ENCODE assay signal across 31 cellular contexts in the genomic region with DNA sequence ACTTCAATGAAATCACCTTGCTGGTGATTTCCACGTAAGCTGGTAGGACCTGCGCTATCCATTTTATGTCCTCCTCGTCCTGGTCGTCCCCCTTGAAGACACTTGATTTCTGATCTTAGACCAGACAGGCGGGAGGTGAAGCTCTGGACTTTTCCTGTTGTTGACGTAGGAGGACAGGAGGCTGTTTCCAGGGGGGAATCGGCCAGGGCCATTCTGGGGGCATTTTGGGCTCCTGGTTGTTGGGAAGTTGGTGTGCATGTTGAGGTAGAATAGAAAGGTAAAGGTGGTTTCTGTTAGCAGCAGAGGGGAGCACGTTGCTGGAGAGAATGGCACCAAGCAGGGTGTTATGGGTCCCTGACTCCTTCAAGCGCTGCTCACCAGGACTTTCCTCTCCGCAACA.
"Had no signal": no experiment of that assay in that cellular context is flagged by ENCODE, and none has a peak within 500 bp of the region (broad histone marks: within the 10 kb centered on the region; RNA-seq: fewer than 3 reads in every experiment).

No MANE protein-coding gene starts in this region.

- H3K36me3 ChIP-seq: adrenal gland, colonic mucosa had no signal

- DNase-seq: activated CD4-positive, alpha-beta memory T cell treated with anti-CD3 and anti-CD28 coated beads for 36 hours; activated CD4-positive, alpha-beta T cell treated with anti-CD3 and anti-CD28 coated beads for 36 hours; activated CD4-positive, alpha-beta T cell treated with anti-CD3 and anti-CD28 coated beads, Interleukin-2, amount 10 ng/mL, durations not matched to agents 24 days and 14 days; activated CD4-positive, CD25-positive, alpha-beta regulatory T cell; activated CD4-positive, CD25-positive, alpha-beta regulatory T cell treated with anti-CD3 and anti-CD28 coated beads, Interleukin-2, amount 50 U/mL, for 72 hours; activated CD8-positive, alpha-beta memory T cell treated with anti-CD3 and anti-CD28 coated beads, Interleukin-2, amount 10 ng/mL, durations not matched to agents 7 days and 5 days; activated CD8-positive, alpha-beta memory T cell treated with anti-CD3 and anti-CD28 coated beads, Interleukin-2, amount 50 U/mL, for 4 hours; activated CD8-positive, alpha-beta T cell treated with anti-CD3 and anti-CD28 coated beads, Interleukin-2, amount 10 ng/mL, durations not matched to agents 7 days and 5 days; activated gamma-delta T cell treated with Interleukin-2 at 50 U/mL for 16 hours; activated naive CD4-positive, alpha-beta T cell treated with anti-CD3 and anti-CD28 coated beads, Interleukin-2, amount 50 U/mL, for 16 hours; activated naive CD4-positive, alpha-beta T cell treated with Interleukin-2 at 50 U/mL for 16 hours; activated naive CD8-positive, alpha-beta T cell treated with anti-CD3 and anti-CD28 coated beads for 36 hours; activated naive CD8-positive, alpha-beta T cell treated with anti-CD3 and anti-CD28 coated beads, Interleukin-2, amount 50 U/mL, for 24 hours; activated T-cell treated with anti-CD3 and anti-CD28 coated beads, Interleukin-2, amount 50 U/mL, for 1 hour; activated T-cell treated with anti-CD3 and anti-CD28 coated beads, Interleukin-2, amount 50 U/mL, for 48 hours; adrenal gland; amygdala; aorta; body of pancreas; central memory CD4-positive, alpha-beta T cell; cerebellar nuclear complex; colonic mucosa; effector CD8-positive, alpha-beta T cell; endodermal cell; foreskin keratinocyte; heart right ventricle; T-helper 2 cell had no signal

- H3K27ac ChIP-seq: adrenal gland, body of pancreas, colonic mucosa, foreskin keratinocyte, gastroesophageal sphincter, heart right ventricle had no signal

- H3K27ac Mint-ChIP-seq: activated CD4-positive, alpha-beta memory T cell treated with anti-CD3 and anti-CD28 coated beads for 36 hours; activated CD4-positive, alpha-beta T cell treated with anti-CD3 and anti-CD28 coated beads for 36 hours; activated CD4-positive, alpha-beta T cell treated with anti-CD3 and anti-CD28 coated beads, Interleukin-2, amount 10 ng/mL, durations not matched to agents 24 days and 14 days; activated CD8-positive, alpha-beta memory T cell treated with anti-CD3 and anti-CD28 coated beads, Interleukin-2, amount 10 ng/mL, durations not matched to agents 7 days and 5 days; activated CD8-positive, alpha-beta T cell treated with anti-CD3 and anti-CD28 coated beads, Interleukin-2, amount 10 ng/mL, durations not matched to agents 7 days and 5 days; activated naive CD8-positive, alpha-beta T cell treated with anti-CD3 and anti-CD28 coated beads for 36 hours; activated naive CD8-positive, alpha-beta T cell treated with anti-CD3 and anti-CD28 coated beads, Interleukin-2, amount 50 U/mL, for 24 hours; activated T-helper 1 cell treated with anti-CD3 and anti-CD28 coated beads, Interleukin-12 subunit alpha, Interleukin-12 subunit beta, Interleukin-2, Interleukin-4 antibody, amounts not matched to agents 30 ng/mL and 10 ng/mL and 1 ng/mL, durations not matched to agents 14 hours and 24 hours and 36 hours; activated T-helper 2 cell treated with anti-CD3 and anti-CD28 coated beads, Interferon-gamma antibody, Interleukin-2, Interleukin-4, amounts not matched to agents 10 μg/mL and 5 μg/mL and 100 μg/mL, durations not matched to agents 14 hours and 24 hours and 36 hours; endodermal cell had no signal

- ATAC-seq: activated CD4-positive, alpha-beta T cell treated with anti-CD3 and anti-CD28 coated beads for 36 hours; activated CD8-positive, alpha-beta memory T cell treated with anti-CD3 and anti-CD28 coated beads, Interleukin-2, amount 10 ng/mL, durations not matched to agents 7 days and 5 days; activated CD8-positive, alpha-beta T cell treated with anti-CD3 and anti-CD28 coated beads, Interleukin-2, amount 10 ng/mL, durations not matched to agents 7 days and 5 days; activated naive CD8-positive, alpha-beta T cell treated with anti-CD3 and anti-CD28 coated beads, Interleukin-2, amount 50 U/mL, for 24 hours; body of pancreas; esophagus mucosa; foreskin keratinocyte; gastroesophageal sphincter; heart right ventricle had no signal

- H3K9me3 ChIP-seq: adrenal gland, body of pancreas, colonic mucosa, gastroesophageal sphincter, heart right ventricle had no signal

- H3K27me3 ChIP-seq: adrenal gland, body of pancreas, colonic mucosa, gastroesophageal sphincter, heart right ventricle had no signal

- H3K4me1 ChIP-seq: adrenal gland, body of pancreas, colonic mucosa, foreskin keratinocyte, gastroesophageal sphincter, heart right ventricle had no signal

- H3K9me3 Mint-ChIP-seq: activated CD4-positive, alpha-beta memory T cell treated with anti-CD3 and anti-CD28 coated beads for 36 hours; activated CD4-positive, alpha-beta T cell treated with anti-CD3 and anti-CD28 coated beads, Interleukin-2, amount 10 ng/mL, durations not matched to agents 24 days and 14 days; activated naive CD8-positive, alpha-beta T cell treated with anti-CD3 and anti-CD28 coated beads for 36 hours; activated naive CD8-positive, alpha-beta T cell treated with anti-CD3 and anti-CD28 coated beads, Interleukin-2, amount 50 U/mL, for 24 hours; activated T-helper 1 cell treated with anti-CD3 and anti-CD28 coated beads, Interleukin-12 subunit alpha, Interleukin-12 subunit beta, Interleukin-2, Interleukin-4 antibody, amounts not matched to agents 30 ng/mL and 10 ng/mL and 1 ng/mL, durations not matched to agents 14 hours and 24 hours and 36 hours; activated T-helper 2 cell treated with anti-CD3 and anti-CD28 coated beads, Interferon-gamma antibody, Interleukin-2, Interleukin-4, amounts not matched to agents 10 μg/mL and 5 μg/mL and 100 μg/mL, durations not matched to agents 14 hours and 24 hours and 36 hours had no signal

- H3K36me3 Mint-ChIP-seq: activated CD4-positive, alpha-beta memory T cell treated with anti-CD3 and anti-CD28 coated beads for 36 hours; activated CD8-positive, alpha-beta memory T cell treated with anti-CD3 and anti-CD28 coated beads, Interleukin-2, amount 10 ng/mL, durations not matched to agents 7 days and 5 days; activated naive CD8-positive, alpha-beta T cell treated with anti-CD3 and anti-CD28 coated beads for 36 hours had no signal

- H3K4me3 ChIP-seq: adrenal gland, body of pancreas, colonic mucosa, gastroesophageal sphincter, heart right ventricle had no signal
